31 cellular contexts compared by ENCODE assay signal in the genomic region with DNA sequence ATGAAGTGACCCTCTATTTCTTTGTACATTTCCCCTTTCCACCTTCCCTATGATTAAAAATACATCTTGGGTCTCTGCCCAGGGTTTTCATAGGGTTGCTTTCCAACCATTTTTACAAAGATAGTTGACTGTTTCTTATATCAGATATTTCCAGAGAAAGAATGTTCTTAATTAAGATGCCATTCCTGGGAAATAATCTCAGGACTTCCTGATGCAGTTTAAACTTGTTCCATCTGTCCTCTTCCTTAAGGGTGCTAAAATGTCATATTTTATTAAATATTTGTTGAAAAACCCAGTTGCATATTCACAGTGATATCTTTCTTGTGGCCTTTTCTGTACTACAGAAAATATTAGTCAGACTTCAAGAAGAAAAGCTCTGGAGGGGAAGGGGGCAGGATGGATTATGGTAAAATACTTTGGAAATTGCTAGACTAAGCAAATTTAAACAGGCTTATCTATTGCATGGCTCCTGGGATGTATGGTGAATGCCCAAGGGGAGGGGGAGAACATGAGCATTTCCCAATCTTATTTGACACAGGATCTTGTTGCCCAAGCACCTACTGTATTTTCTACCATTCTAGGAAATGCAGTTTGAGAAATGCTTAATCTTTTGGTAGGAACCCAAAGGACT.
"Had no signal": no experiment of that assay in that cellular context is flagged by ENCODE, and none has a peak within 500 bp of the region (broad histone marks: within the 10 kb centered on the region; RNA-seq: fewer than 3 reads in every experiment).

No MANE protein-coding gene starts in this region.

- H3K27ac ChIP-seq: adrenal gland, SJCRH30 had no signal

- H3K4me1 ChIP-seq: adrenal gland, SJCRH30 had no signal

- FAIRE-seq: TTC549 had no signal

- H3K4me3 ChIP-seq: adrenal gland, SJCRH30 had no signal

- ATAC-seq: activated T-helper 17 cell treated with anti-CD3 and anti-CD28 coated beads, Interleukin-2, amount 50 U/mL, for 72 hours; Panc1; T-cell had no signal

- H3K36me3 Mint-ChIP-seq: activated CD4-positive, alpha-beta memory T cell treated with anti-CD3 and anti-CD28 coated beads for 36 hours; activated naive CD4-positive, alpha-beta T cell treated with anti-CD3 and anti-CD28 coated beads, Interleukin-2, amount 10 ng/mL, durations not matched to agents 7 days and 5 days; activated naive CD8-positive, alpha-beta T cell treated with anti-CD3 and anti-CD28 coated beads for 36 hours; T-cell had no signal

- H3K9me3 Mint-ChIP-seq: activated B cell treated with CpG ODN at 0.5 μM for 24 hours; activated CD4-positive, alpha-beta memory T cell treated with anti-CD3 and anti-CD28 coated beads for 36 hours; activated CD4-positive, alpha-beta T cell treated with anti-CD3 and anti-CD28 coated beads, Interleukin-2, amount 10 ng/mL, durations not matched to agents 7 days and 5 days; activated naive CD4-positive, alpha-beta T cell treated with anti-CD3 and anti-CD28 coated beads, Interleukin-2, amount 10 ng/mL, durations not matched to agents 7 days and 5 days; activated naive CD8-positive, alpha-beta T cell treated with anti-CD3 and anti-CD28 coated beads for 36 hours; activated T-helper 17 cell treated with anti-CD3 and anti-CD28 coated beads, Interleukin-2, amount 50 U/mL, for 72 hours; T-cell had no signal

- H3K4me3 Mint-ChIP-seq: activated B cell treated with CpG ODN at 0.5 μM for 24 hours; activated CD4-positive, alpha-beta memory T cell treated with anti-CD3 and anti-CD28 coated beads for 36 hours; activated CD4-positive, alpha-beta T cell treated with anti-CD3 and anti-CD28 coated beads, Interleukin-2, amount 10 ng/mL, durations not matched to agents 7 days and 5 days; activated naive CD4-positive, alpha-beta T cell treated with anti-CD3 and anti-CD28 coated beads, Interleukin-2, amount 10 ng/mL, durations not matched to agents 7 days and 5 days; activated naive CD8-positive, alpha-beta T cell treated with anti-CD3 and anti-CD28 coated beads for 36 hours; activated T-helper 17 cell treated with anti-CD3 and anti-CD28 coated beads, Interleukin-2, amount 50 U/mL, for 72 hours; T-cell had no signal

- H3K36me3 ChIP-seq: adrenal gland, SJCRH30 had no signal

- H3K27me3 Mint-ChIP-seq: activated B cell treated with CpG ODN at 0.5 μM for 24 hours; activated CD4-positive, alpha-beta memory T cell treated with anti-CD3 and anti-CD28 coated beads for 36 hours; activated CD4-positive, alpha-beta T cell treated with anti-CD3 and anti-CD28 coated beads, Interleukin-2, amount 10 ng/mL, durations not matched to agents 7 days and 5 days; activated naive CD4-positive, alpha-beta T cell treated with anti-CD3 and anti-CD28 coated beads, Interleukin-2, amount 10 ng/mL, durations not matched to agents 7 days and 5 days; activated T-helper 17 cell treated with anti-CD3 and anti-CD28 coated beads, Interleukin-2, amount 50 U/mL, for 72 hours; T-cell had no signal

- H3K27me3 ChIP-seq: adrenal gland had no signal

- DNase-seq: activated B cell treated with CpG ODN at 0.5 μM for 24 hours; activated CD4-positive, alpha-beta memory T cell treated with anti-CD3 and anti-CD28 coated beads for 36 hours; activated CD4-positive, alpha-beta T cell treated with anti-CD3 and anti-CD28 coated beads for 1 hour; activated CD4-positive, alpha-beta T cell treated with anti-CD3 and anti-CD28 coated beads, Interleukin-2, amount 10 ng/mL, durations not matched to agents 7 days and 5 days; activated gamma-delta T cell treated with Interleukin-2 at 50 U/mL for 16 hours; activated naive CD4-positive, alpha-beta T cell treated with anti-CD3 and anti-CD28 coated beads, Interleukin-2, amount 10 ng/mL, durations not matched to agents 7 days and 5 days; activated naive CD8-positive, alpha-beta T cell treated with anti-CD3 and anti-CD28 coated beads for 36 hours; activated T-cell treated with anti-CD3 and anti-CD28 coated beads for 4 hours; activated T-cell treated with anti-CD3 and anti-CD28 coated beads, Interleukin-2, amount 50 U/mL, for 48 hours; adrenal gland; anterior cingulate cortex; caudate nucleus; Kasumi-1; KBM-7; NCI-H146; NCI-H187 treated with DMSO at 0.1 percent for 48 hours; NCI-H2171; NCI-H446 treated with DMSO at 0.1 percent for 48 hours; NCI-H524 treated with DMSO at 0.1 percent for 48 hours; NCI-H748 treated with DMSO at 0.1 percent for 48 hours; NK-92 treated with Interleukin-12 subunit alpha and Interleukin-12 subunit beta, amount 100 ng/mL, for 24 hours; OCI-M1; Right ventricle myocardium superior; RPMI8226; SJCRH30; T-cell; T-helper 2 cell; T1000 had no signal

- H3K27ac Mint-ChIP-seq: activated B cell treated with CpG ODN at 0.5 μM for 24 hours; activated CD4-positive, alpha-beta memory T cell treated with anti-CD3 and anti-CD28 coated beads for 36 hours; activated CD4-positive, alpha-beta T cell treated with anti-CD3 and anti-CD28 coated beads, Interleukin-2, amount 10 ng/mL, durations not matched to agents 7 days and 5 days; activated naive CD4-positive, alpha-beta T cell treated with anti-CD3 and anti-CD28 coated beads, Interleukin-2, amount 10 ng/mL, durations not matched to agents 7 days and 5 days; activated naive CD8-positive, alpha-beta T cell treated with anti-CD3 and anti-CD28 coated beads for 36 hours; activated T-helper 17 cell treated with anti-CD3 and anti-CD28 coated beads, Interleukin-2, amount 50 U/mL, for 72 hours; T-cell had no signal

- H3K9me3 ChIP-seq: adrenal gland, SJCRH30 had no signal

- H3K4me1 Mint-ChIP-seq: activated CD4-positive, alpha-beta T cell treated with anti-CD3 and anti-CD28 coated beads, Interleukin-2, amount 10 ng/mL, durations not matched to agents 7 days and 5 days; activated naive CD4-positive, alpha-beta T cell treated with anti-CD3 and anti-CD28 coated beads, Interleukin-2, amount 10 ng/mL, durations not matched to agents 7 days and 5 days; activated naive CD8-positive, alpha-beta T cell treated with anti-CD3 and anti-CD28 coated beads for 36 hours; activated T-helper 17 cell treated with anti-CD3 and anti-CD28 coated beads, Interleukin-2, amount 50 U/mL, for 72 hours; T-cell had no signal
